In genomic region chr7:92810242-92810611, GRCh38 we compare ENCODE assay signal across 8 cellular contexts. TPM values are rescaled to one million over a fixed set of nuclear protein-coding genes. Genes with fewer than 3 reads are reported as not detected.
DNase-seq lines count a peak whose midpoint lies in the region; ATAC-seq and TF ChIP-seq lines count a peak whose summit lies in the region.

No MANE protein-coding gene starts in this region.

- in situ Hi-C loops in gastrocnemius medialis (cut with MboI; ENCODE audit: low sequenced_read_pairs in 4 of 4): no loop called here

- CTCF ChIA-PET in CD8-positive, alpha-beta T cell (lab: Charles Lee): interaction anchor here (1.6 kb wide), 1 partner anchor 22 kb away, joined by 5 read pairs; no protein-coding TSS in a partner anchor

- no peaks in the 10 kb centered on the region for H3K27me3 ChIP-seq in CD8-positive, alpha-beta T cell (ENCODE audit: insufficient read depth, low read length)
- no peaks in the 10 kb centered on the region for H3K27me3 ChIP-seq in HL-60 (ENCODE audit: insufficient read depth, poor library complexity, severe bottlenecking)
- H3K27me3 ChIP-seq in gastrocnemius medialis: no peaks in the 10 kb centered on the region

- no peaks in the 10 kb centered on the region for H3K36me3 Mint-ChIP-seq in CD8-positive, alpha-beta T cell
- H3K36me3 Mint-ChIP-seq in activated naive CD8-positive, alpha-beta T cell treated with anti-CD3 and anti-CD28 coated beads, Interleukin-2, amount 10 ng/mL, durations not matched to agents 7 days and 5 days: peaks cover 42% of the 10 kb centered on the region

- peak in 1 of 7 experiments; percentile 12 for DNase-seq in CD8-positive, alpha-beta T cell
- DNase-seq in HL-60 (ENCODE audit: low read depth in 1 of 2, low spot score in 1 of 2) (peak in 1 of 2 experiments; percentile 71), gastrocnemius medialis (no peak), iPS-NIHi11 (ENCODE audit: low spot score) (no peak), NCI-H2171 treated with DMSO at 0.1 percent for 48 hours (lab: John Stamatoyannopoulos, UW) (no peak)
- DNase-seq in activated naive CD8-positive, alpha-beta T cell treated with anti-CD3 and anti-CD28 coated beads, Interleukin-2, amount 10 ng/mL, durations not matched to agents 7 days and 5 days: no peak
- no peak for DNase-seq in activated CD4-positive, alpha-beta T cell treated with anti-CD3 and anti-CD28 coated beads, Interleukin-2, amount 50 U/mL, for 1 hour

- H3K4me1 Mint-ChIP-seq in CD8-positive, alpha-beta T cell (ENCODE audit: low read depth): peaks cover 40% of the 10 kb centered on the region
- peaks cover 50% of the 10 kb centered on the region for H3K4me1 Mint-ChIP-seq in activated naive CD8-positive, alpha-beta T cell treated with anti-CD3 and anti-CD28 coated beads, Interleukin-2, amount 10 ng/mL, durations not matched to agents 7 days and 5 days

- no peaks in the 10 kb centered on the region for H3K9me3 ChIP-seq in CD8-positive, alpha-beta T cell (ENCODE audit: low read length)
- no peaks in the 10 kb centered on the region for H3K9me3 ChIP-seq in gastrocnemius medialis

- H3K9me3 Mint-ChIP-seq in CD8-positive, alpha-beta T cell: no peaks in the 10 kb centered on the region
- peaks cover 1% of the 10 kb centered on the region for H3K9me3 Mint-ChIP-seq in activated naive CD8-positive, alpha-beta T cell treated with anti-CD3 and anti-CD28 coated beads, Interleukin-2, amount 10 ng/mL, durations not matched to agents 7 days and 5 days

- no peak overlapping the region for H3K4me3 ChIP-seq in CD8-positive, alpha-beta T cell (ENCODE audit: low read depth, low read length)
- H3K4me3 ChIP-seq in HL-60 (replicated peaks; ENCODE audit: insufficient read depth, low read length): no peak overlapping the region
- no peak overlapping the region for H3K4me3 ChIP-seq in gastrocnemius medialis

- TF ChIP-seq CTCF in CD8-positive, alpha-beta T cell (IDR thresholded peaks at IDR 0.05): no peak
- TF ChIP-seq CTCF in HL-60 (IDR thresholded peaks at IDR 0.05; ENCODE audit: insufficient read depth, low read length) (no peak), gastrocnemius medialis (IDR thresholded peaks at IDR 0.05 in 4 of 5, conservative IDR thresholded peaks at IDR 0.05 in 1 of 5) (no peak)

- peak overlapping the region; percentile 42 for H3K4me3 Mint-ChIP-seq in CD8-positive, alpha-beta T cell
- H3K4me3 Mint-ChIP-seq in activated naive CD8-positive, alpha-beta T cell treated with anti-CD3 and anti-CD28 coated beads, Interleukin-2, amount 10 ng/mL, durations not matched to agents 7 days and 5 days: peak overlapping the region; percentile 57

- H3K27ac Mint-ChIP-seq in CD8-positive, alpha-beta T cell: peak overlapping the region; percentile 70
- H3K27ac Mint-ChIP-seq in activated naive CD8-positive, alpha-beta T cell treated with anti-CD3 and anti-CD28 coated beads, Interleukin-2, amount 10 ng/mL, durations not matched to agents 7 days and 5 days: peak overlapping the region; percentile 80

- TF ChIP-seq POLR2A in gastrocnemius medialis (IDR thresholded peaks at IDR 0.05): no peak

- peak; percentile 23 for ATAC-seq in CD8-positive, alpha-beta T cell
- peak; percentile 31 for ATAC-seq in GM21526 (IDR thresholded peaks at IDR 0.05; ENCODE audit: low FRiP score, unreplicated experiment)
- no peak for ATAC-seq in activated naive CD8-positive, alpha-beta T cell treated with anti-CD3 and anti-CD28 coated beads, Interleukin-2, amount 10 ng/mL, durations not matched to agents 7 days and 5 days (ENCODE audit: low read depth)
- no peak for ATAC-seq in gastrocnemius medialis

- no peak overlapping the region for H3K27ac ChIP-seq in CD8-positive, alpha-beta T cell (ENCODE audit: low read depth, low read length)
- H3K27ac ChIP-seq in HL-60 (replicated peaks): peak overlapping the region; percentile 62
- H3K27ac ChIP-seq in gastrocnemius medialis: peak overlapping the region in 3 of 4 donors; percentile 43 to 60 (median 51)

- POLR2A ChIA-PET in CD8-positive, alpha-beta T cell (lab: Charles Lee): interaction anchor here (0.8 to 1.0 kb wide), 2 partner anchors 23 to 83 kb away, joined by 3 read pairs; no protein-coding TSS in a partner anchor
- POLR2A ChIA-PET in activated naive CD8-positive, alpha-beta T cell treated with anti-CD3 and anti-CD28 coated beads, Interleukin-2, amount 10 ng/mL, durations not matched to agents 7 days and 5 days (lab: Charles Lee): interaction anchor here (0.9 to 1.2 kb wide), 3 partner anchors 23 to 77 kb away, joined by 3 to 4 read pairs (median 3); no protein-coding TSS in a partner anchor

- no peaks in the 10 kb centered on the region for H3K27me3 Mint-ChIP-seq in CD8-positive, alpha-beta T cell (ENCODE audit: low read depth)
- H3K27me3 Mint-ChIP-seq in activated naive CD8-positive, alpha-beta T cell treated with anti-CD3 and anti-CD28 coated beads, Interleukin-2, amount 10 ng/mL, durations not matched to agents 7 days and 5 days: no peaks in the 10 kb centered on the region

- intact Hi-C loops in CD8-positive, alpha-beta T cell (cut with DNase I, micrococcal nuclease): no loop called here
- intact Hi-C loops in gastrocnemius medialis (cut with DNase I; ENCODE audit: low total_unique reads): no loop called here

- peaks cover 25% of the 10 kb centered on the region for H3K4me1 ChIP-seq in CD8-positive, alpha-beta T cell (ENCODE audit: insufficient read depth, low read length)
- peaks cover 0 to 11% of the 10 kb centered on the region in 2 donors for H3K4me1 ChIP-seq in gastrocnemius medialis

- no peaks in the 10 kb centered on the region for H3K36me3 ChIP-seq in CD8-positive, alpha-beta T cell (ENCODE audit: insufficient read depth, low read length)
- no peaks in the 10 kb centered on the region for H3K36me3 ChIP-seq in gastrocnemius medialis

RNA-seq across cellular contexts. Expression of gene CDK6, which starts 26.1 kb away (rescaled TPM):
- total RNA-seq in CD8-positive, alpha-beta T cell: 10 to 100 TPM; 15.9 to 16.7 TPM
- total RNA-seq in activated naive CD8-positive, alpha-beta T cell treated with anti-CD3 and anti-CD28 coated beads, Interleukin-2, amount 10 ng/mL, durations not matched to agents 7 days and 5 days: 10 to 100 TPM; 98.6 to 99.8 TPM
- total RNA-seq in gastrocnemius medialis: 1 to 10 TPM; 1.2 to 6.9 (median 2.6) TPM

Comparison
In these comparisons a context has a peak if more than half of its experiments do, and no peak if none do; other contexts are left out.
1. ATAC-seq: peak in CD8-positive, alpha-beta T cell (single experiment) and GM21526 (single experiment); none in activated naive CD8-positive, alpha-beta T cell treated with anti-CD3 and anti-CD28 coated beads, Interleukin-2, amount 10 ng/mL, durations not matched to agents 7 days and 5 days (single experiment) and gastrocnemius medialis (0 of 2).
2. RNA of gene CDK6, which starts 26.1 kb away (total RNA-seq): 98.6 to 99.8 TPM in activated naive CD8-positive, alpha-beta T cell treated with anti-CD3 and anti-CD28 coated beads, Interleukin-2, amount 10 ng/mL, durations not matched to agents 7 days and 5 days; 15.9 to 16.7 TPM in CD8-positive, alpha-beta T cell and 1.2 to 6.9 TPM in gastrocnemius medialis; every median in the first group is over 4 times any median in the second.